In genomic region chr2:149166958-149167810, GRCh38 we compare ENCODE assay signal across 9 cellular contexts.
DNase-seq lines count a peak whose midpoint lies in the region; ATAC-seq and TF ChIP-seq lines count a peak whose summit lies in the region.
"Had no signal": no experiment of that assay in that cellular context is flagged by ENCODE, and none has a peak within 500 bp of the region (broad histone marks: within the 10 kb centered on the region; RNA-seq: fewer than 3 reads in every experiment).

No MANE protein-coding gene starts in this region.

- H3K27me3 ChIP-seq in right atrium auricular region (no peaks in the 10 kb centered on the region), left lung (no peaks in the 10 kb centered on the region)
- H3K27me3 ChIP-seq: neutrophil had no signal

- H3K9me3 ChIP-seq in right atrium auricular region (no peaks in the 10 kb centered on the region), left lung (peaks cover 0 to 7% of the 10 kb centered on the region in 2 donors)
- H3K9me3 ChIP-seq: neutrophil had no signal

- H3K4me1 ChIP-seq in right atrium auricular region (no peaks in the 10 kb centered on the region), left lung (no peaks in the 10 kb centered on the region)

- intact Hi-C loops in left lung (cut with DNase I), result no loop called here

- no peak for TF ChIP-seq CTCF in right atrium auricular region (IDR thresholded peaks at IDR 0.05)
- TF ChIP-seq CTCF in left lung (IDR thresholded peaks at IDR 0.05), result no peak

- DNase-seq in activated CD8-positive, alpha-beta memory T cell treated with anti-CD3 and anti-CD28 coated beads, Interleukin-2, amount 50 U/mL, for 4 hours, result peak; percentile 52
- peak; percentile 9 to 19 (median 12) for DNase-seq in stimulated activated CD4-positive, alpha-beta T cell treated with anti-CD3 and anti-CD28 coated beads, TNF-alpha, amount 100 ng/mL, for 48 hours (ENCODE audit: low read depth in 3 of 3)
- no peak for DNase-seq in right atrium auricular region (ENCODE audit: low spot score)
- no peak for DNase-seq in NCI-H1105 treated with DMSO at 0.1 percent for 48 hours (lab: John Stamatoyannopoulos, UW)
- DNase-seq in left lung, result no peak
- no peak for DNase-seq in iPS-NIHi11 (ENCODE audit: low spot score)

- H3K36me3 ChIP-seq in right atrium auricular region (no peaks in the 10 kb centered on the region), left lung (no peaks in the 10 kb centered on the region)
- H3K36me3 ChIP-seq: neutrophil had no signal

- H3K4me3 ChIP-seq in right atrium auricular region, result no peak overlapping the region
- no peak overlapping the region for H3K4me3 ChIP-seq in left lung

- no peak overlapping the region for H3K27ac ChIP-seq in right atrium auricular region
- no peak overlapping the region for H3K27ac ChIP-seq in left lung
- H3K27ac ChIP-seq: neutrophil had no signal

- ATAC-seq in GM19395 (IDR thresholded peaks at IDR 0.05; ENCODE audit: unreplicated experiment) (peak; percentile 81), HG03442 (IDR thresholded peaks at IDR 0.05; ENCODE audit: unreplicated experiment) (peak; percentile 91), left lung (no peak)

Comparison
In these comparisons a context has a peak if more than half of its experiments do, and no peak if none do; other contexts are left out.
1. DNase-seq: peak in activated CD8-positive, alpha-beta memory T cell treated with anti-CD3 and anti-CD28 coated beads, Interleukin-2, amount 50 U/mL, for 4 hours (single experiment) and stimulated activated CD4-positive, alpha-beta T cell treated with anti-CD3 and anti-CD28 coated beads, TNF-alpha, amount 100 ng/mL, for 48 hours (3 of 3); none in right atrium auricular region (single experiment), NCI-H1105 treated with DMSO at 0.1 percent for 48 hours (single experiment), left lung (0 of 2) and iPS-NIHi11 (single experiment).